8 cellular contexts compared by ENCODE assay signal in genomic region chr15:45454825-45455224, GRCh38.
DNase-seq lines count a peak whose midpoint lies in the region; ATAC-seq and TF ChIP-seq lines count a peak whose summit lies in the region.

No MANE protein-coding gene starts in this region.

- H3K4me1 ChIP-seq in Loucy (ENCODE audit: insufficient read depth, low read length, poor library complexity, severe bottlenecking) = peaks cover 36% of the 10 kb centered on the region

- DNase-seq in Calu3 (peak; percentile 89), epidermal melanocyte (ENCODE audit: insufficient read length, low spot score) (peak; percentile 47), pons (ENCODE audit: low spot score) (peak; percentile 72), dermis blood vessel endothelial cell (no peak), NCI-H1048 (lab: John Stamatoyannopoulos, UW) (no peak)
- peak; percentile 85 for DNase-seq in activated CD4-positive, alpha-beta memory T cell treated with anti-CD3 and anti-CD28 coated beads for 36 hours

- H3K36me3 Mint-ChIP-seq in Calu3 (ENCODE audit: insufficient read depth, unreplicated experiment) = peaks cover 59% of the 10 kb centered on the region
- H3K36me3 Mint-ChIP-seq in activated CD4-positive, alpha-beta memory T cell treated with anti-CD3 and anti-CD28 coated beads for 36 hours = peaks cover 2% of the 10 kb centered on the region

- H3K27me3 ChIP-seq in Loucy (ENCODE audit: insufficient read depth, low read length, poor library complexity, severe bottlenecking) = no peaks in the 10 kb centered on the region

- no peaks in the 10 kb centered on the region for H3K9me3 ChIP-seq in Loucy (ENCODE audit: insufficient read depth, low read depth, low read length)

- H2AFZ ChIP-seq in Loucy (ENCODE audit: low read length) = peak overlapping the region; percentile 80

- peak overlapping the region; percentile 96 for H3K27ac Mint-ChIP-seq in Calu3 (ENCODE audit: unreplicated experiment)
- H3K27ac Mint-ChIP-seq in activated CD4-positive, alpha-beta memory T cell treated with anti-CD3 and anti-CD28 coated beads for 36 hours = peak overlapping the region; percentile 62

- H3K79me2 ChIP-seq in Loucy (ENCODE audit: insufficient read depth, low read length) = no peaks in the 10 kb centered on the region

- POLR2A ChIA-PET in activated CD4-positive, alpha-beta memory T cell treated with anti-CD3 and anti-CD28 coated beads for 36 hours (lab: Charles Lee) = interaction anchor here (1.1 to 1.7 kb wide), 2 partner anchors 132 to 133 kb away, joined by 4 read pairs; partner anchors contain the start of gene BLOC1S6

- no peaks in the 10 kb centered on the region for H3K9me2 ChIP-seq in Loucy (replicated peaks; ENCODE audit: low read depth, low read length)

- H3K9ac ChIP-seq in Loucy (ENCODE audit: low read depth, low read length, poor library complexity, severe bottlenecking) = peak overlapping the region; percentile 59

- H3K9me3 Mint-ChIP-seq in Calu3 (ENCODE audit: low read depth, unreplicated experiment) = no peaks in the 10 kb centered on the region
- peaks cover 2% of the 10 kb centered on the region for H3K9me3 Mint-ChIP-seq in activated CD4-positive, alpha-beta memory T cell treated with anti-CD3 and anti-CD28 coated beads for 36 hours

- H3K36me3 ChIP-seq in Loucy (ENCODE audit: insufficient read depth, low read length) = no peaks in the 10 kb centered on the region

- no peak for TF ChIP-seq CTCF in Calu3 (IDR thresholded peaks at IDR 0.05; ENCODE audit: unreplicated experiment)
- no peak for TF ChIP-seq CTCF in Loucy (conservative IDR thresholded peaks at IDR 0.05; ENCODE audit: low read length)

- no peaks in the 10 kb centered on the region for H4K20me1 ChIP-seq in Loucy (ENCODE audit: insufficient read depth, low read length, poor library complexity, severe bottlenecking)

- intact Hi-C loops in Calu3 (cut with micrococcal nuclease; ENCODE audit: unreplicated experiment) = no loop called here
- intact Hi-C loops in activated CD4-positive, alpha-beta memory T cell treated with anti-CD3 and anti-CD28 coated beads for 36 hours (cut with micrococcal nuclease) = loop anchor here (5.0 kb wide), 3 partner anchors 33 to 337 kb away; partner anchors contain the start of genes DUOX1 and DUOXA1

- no peaks in the 10 kb centered on the region for H3K27me3 Mint-ChIP-seq in Calu3 (ENCODE audit: unreplicated experiment)
- no peaks in the 10 kb centered on the region for H3K27me3 Mint-ChIP-seq in activated CD4-positive, alpha-beta memory T cell treated with anti-CD3 and anti-CD28 coated beads for 36 hours

- peak overlapping the region; percentile 53 for H3K4me3 Mint-ChIP-seq in Calu3 (ENCODE audit: low read depth, unreplicated experiment)
- H3K4me3 Mint-ChIP-seq in activated CD4-positive, alpha-beta memory T cell treated with anti-CD3 and anti-CD28 coated beads for 36 hours = peak overlapping the region; percentile 27

- H3F3A ChIP-seq in Loucy (ENCODE audit: low read depth) = no peaks in the 10 kb centered on the region

- H3K4me2 ChIP-seq in Loucy (ENCODE audit: low read depth, low read length, poor library complexity, severe bottlenecking) = peak overlapping the region; percentile 82

- H3K4me3 ChIP-seq in Loucy (ENCODE audit: low read length, poor library complexity, severe bottlenecking) = peak overlapping the region; percentile 63

- peak; percentile 62 for ATAC-seq in GM21576 (IDR thresholded peaks at IDR 0.05; ENCODE audit: unreplicated experiment)

- CTCF ChIA-PET in Calu3 (lab: Charles Lee) = interaction anchor here (1.0 to 3.0 kb wide), 3 partner anchors 13 to 24 kb away, joined by 3 to 16 read pairs (median 16); no protein-coding TSS in a partner anchor
- CTCF ChIA-PET in activated CD4-positive, alpha-beta memory T cell treated with anti-CD3 and anti-CD28 coated beads for 36 hours (lab: Charles Lee) = interaction anchor here (0.9 to 8.1 kb wide), 6 partner anchors 22 to 320 kb away, joined by 3 to 179 read pairs (median 5); no protein-coding TSS in a partner anchor

- BruUV-seq in Calu3 (replicated peaks; lab: Mats Ljungman, UMichigan) = no TSS peak

- H3K4me1 Mint-ChIP-seq in Calu3 (ENCODE audit: low read depth, unreplicated experiment) = peaks cover 54% of the 10 kb centered on the region
- peaks cover 45% of the 10 kb centered on the region for H3K4me1 Mint-ChIP-seq in activated CD4-positive, alpha-beta memory T cell treated with anti-CD3 and anti-CD28 coated beads for 36 hours (ENCODE audit: low read depth)

Comparison
In these comparisons a context has a peak if more than half of its experiments do, and no peak if none do; other contexts are left out.
1. DNase-seq: peak in Calu3 (single experiment), activated CD4-positive, alpha-beta memory T cell treated with anti-CD3 and anti-CD28 coated beads for 36 hours (single experiment), epidermal melanocyte (single experiment) and pons (single experiment); none in dermis blood vessel endothelial cell (single experiment) and NCI-H1048 (single experiment).